ENCODE assay signal across 17 cellular contexts in genomic region chr7:115478426-115478825, GRCh38.
DNase-seq lines count a peak whose midpoint lies in the region; ATAC-seq and TF ChIP-seq lines count a peak whose summit lies in the region.
"Had no signal": no experiment of that assay in that cellular context is flagged by ENCODE, and none has a peak within 500 bp of the region (broad histone marks: within the 10 kb centered on the region; RNA-seq: fewer than 3 reads in every experiment).

No MANE protein-coding gene starts in this region.

- intact Hi-C loops in upper lobe of right lung (cut with DNase I), result no loop called here

- TF ChIP-seq CTCF in BJ (IDR thresholded peaks at IDR 0.05; ENCODE audit: insufficient read depth, low read depth, low read length), result no peak
- TF ChIP-seq CTCF in GM23338 (conservative IDR thresholded peaks at IDR 0.05; ENCODE audit: low read depth in 2 of 2), result no peak
- no peak for TF ChIP-seq CTCF in astrocyte of the cerebellum (IDR thresholded peaks at IDR 0.05; ENCODE audit: low read depth, low read length, missing control alignments)
- TF ChIP-seq CTCF in osteoblast (IDR thresholded peaks at IDR 0.05; ENCODE audit: extremely low read depth, low read depth, low read length), result no peak
- no peak for TF ChIP-seq CTCF in upper lobe of right lung (IDR thresholded peaks at IDR 0.05)

- H3K4me1 Mint-ChIP-seq in GM23338, result peaks cover 17% of the 10 kb centered on the region

- peaks cover 31% of the 10 kb centered on the region for H3K4me1 ChIP-seq in GM23338 (ENCODE audit: insufficient read depth)
- no peaks in the 10 kb centered on the region for H3K4me1 ChIP-seq in osteoblast (ENCODE audit: insufficient read depth, low read length)
- H3K4me1 ChIP-seq in upper lobe of right lung, result no peaks in the 10 kb centered on the region

- no peak overlapping the region for H3K4me3 Mint-ChIP-seq in GM23338

- H2AFZ ChIP-seq in GM23338 (no peak overlapping the region), osteoblast (ENCODE audit: low read length) (no peak overlapping the region)

- in situ Hi-C loops in astrocyte of the cerebellum (cut with HindIII; ENCODE audit: low sequenced_read_pairs), result no loop called here

- POLR2A ChIA-PET in BJ (lab: Charles Lee), result interaction anchor here (0.6 kb wide), 2 partner anchors 54 to 543 kb away, joined by 4 to 7 read pairs; no protein-coding TSS in a partner anchor

- H3K27ac ChIP-seq in GM23338 (ENCODE audit: low read depth) (no peak overlapping the region), osteoblast (ENCODE audit: low read depth, low read length) (no peak overlapping the region), upper lobe of right lung (no peak overlapping the region)

- DNase-seq in BJ (ENCODE audit: low read depth), result peak; percentile 9
- DNase-seq in GM23338 (ENCODE audit: low spot score), result no peak
- peak; percentile 33 for DNase-seq in astrocyte of the cerebellum (ENCODE audit: low read depth)
- DNase-seq in osteoblast (ENCODE audit: insufficient read length, low spot score, missing footprints), result peak; percentile 50
- DNase-seq in stimulated activated naive CD4-positive, alpha-beta T cell (lab: John Stamatoyannopoulos, UW), result no peak
- no peak for DNase-seq in upper lobe of right lung
- DNase-seq: Karpas-422; MG63; NCI-H1417; NCI-H187; NCI-H2107; NK-92 treated with Interleukin-12 subunit alpha and Interleukin-12 subunit beta, amount 100 ng/mL, for 24 hours; SIG-M5; SK-N-SH had no signal

- H3K36me3 Mint-ChIP-seq in GM23338 (ENCODE audit: low read depth), result no peaks in the 10 kb centered on the region

- H3K79me2 ChIP-seq in GM23338 (replicated peaks; ENCODE audit: insufficient read depth) (no peaks in the 10 kb centered on the region), osteoblast (ENCODE audit: insufficient read depth, low read length) (no peaks in the 10 kb centered on the region)

- ATAC-seq in GM23338 (no peak), HG03469 (IDR thresholded peaks at IDR 0.05; ENCODE audit: unreplicated experiment) (no peak), GM19328 (IDR thresholded peaks at IDR 0.05; ENCODE audit: unreplicated experiment) (no peak), upper lobe of right lung (no peak)
- ATAC-seq: GM12878 had no signal

- H3K27ac Mint-ChIP-seq in GM23338, result no peak overlapping the region

- H3K9me3 ChIP-seq in osteoblast (ENCODE audit: low read depth, low read length), result no peaks in the 10 kb centered on the region
- no peaks in the 10 kb centered on the region for H3K9me3 ChIP-seq in upper lobe of right lung
- H3K9me3 ChIP-seq: MG63, SK-N-SH had no signal

- H3K4me2 ChIP-seq in GM23338 (peak overlapping the region; percentile 87; the same call in 1 of the 2 replicates), osteoblast (ENCODE audit: insufficient read depth, low read length) (peak overlapping the region; percentile 27)
- H3K4me2 ChIP-seq: SK-N-SH had no signal

- H3F3A ChIP-seq in GM23338 (replicated peaks; ENCODE audit: low read depth), result no peaks in the 10 kb centered on the region

- H4K20me1 ChIP-seq in GM23338 (replicated peaks; ENCODE audit: insufficient read depth) (no peaks in the 10 kb centered on the region), osteoblast (ENCODE audit: insufficient read depth, low read length) (no peaks in the 10 kb centered on the region)

- H3K36me3 ChIP-seq in BJ (ENCODE audit: control insufficient read depth, insufficient read depth, low read length) (no peaks in the 10 kb centered on the region), GM23338 (ENCODE audit: insufficient read depth) (no peaks in the 10 kb centered on the region), osteoblast (ENCODE audit: insufficient read depth, low read length) (no peaks in the 10 kb centered on the region), upper lobe of right lung (no peaks in the 10 kb centered on the region)
- H3K36me3 ChIP-seq: MG63 had no signal

- H3K9me3 Mint-ChIP-seq in GM23338, result no peaks in the 10 kb centered on the region

- H3K27me3 ChIP-seq in BJ (ENCODE audit: control insufficient read depth, insufficient read depth, low read length) (no peaks in the 10 kb centered on the region), GM23338 (ENCODE audit: insufficient read depth) (peaks cover 40% of the 10 kb centered on the region), osteoblast (ENCODE audit: insufficient read depth, low read length) (no peaks in the 10 kb centered on the region), upper lobe of right lung (peaks cover 21% of the 10 kb centered on the region)
- H3K27me3 ChIP-seq: MG63 had no signal

- CTCF ChIA-PET in BJ (lab: Yijun Ruan, JAX), result interaction anchor here (0.7 to 0.9 kb wide), 2 partner anchors 16 to 1394 kb away, joined by 3 read pairs; no protein-coding TSS in a partner anchor

- H3K4me3 ChIP-seq in BJ (ENCODE audit: low read depth, low read length), result no peak overlapping the region
- no peak overlapping the region for H3K4me3 ChIP-seq in GM23338
- H3K4me3 ChIP-seq in astrocyte of the cerebellum (ENCODE audit: low read depth, low read length), result no peak overlapping the region
- H3K4me3 ChIP-seq in osteoblast (ENCODE audit: insufficient read depth, low read length), result no peak overlapping the region
- H3K4me3 ChIP-seq in upper lobe of right lung, result no peak overlapping the region
- H3K4me3 ChIP-seq: GM12878, MG63 had no signal

- peaks cover 3% of the 10 kb centered on the region for H3K27me3 Mint-ChIP-seq in GM23338 (ENCODE audit: insufficient read depth, low read depth, poor library complexity)

- no peaks in the 10 kb centered on the region for H3K9me2 ChIP-seq in GM23338 (ENCODE audit: insufficient read depth)

TF ChIP-seq in GM23338, 12 proteins besides CTCF, POLR2A, EP300 and RAD21 (continues in another document):
- TF ChIP-seq POLR2AphosphoS5 (IDR thresholded peaks at IDR 0.05; ENCODE audit: low read depth) (no peak), CREB1 (CRISPR knock-in tag; IDR thresholded peaks at IDR 0.05; ENCODE audit: low read depth) (no peak), ZNF462 (CRISPR knock-in tag; IDR thresholded peaks at IDR 0.05) (no peak)

Comparison
In these comparisons a context has a peak if more than half of its experiments do, and no peak if none do; other contexts are left out.
1. DNase-seq: peak in BJ (single experiment), astrocyte of the cerebellum (single experiment) and osteoblast (single experiment); none in GM23338 (single experiment), stimulated activated naive CD4-positive, alpha-beta T cell (0 of 6) and upper lobe of right lung (single experiment).